ENCODE assay signal across 1 cellular context in genomic region chrX:103628386-103629290, GRCh38.
TF ChIP-seq lines count a peak whose summit lies in the region.

TCEAL1 (plus strand) TSS chrX:103628975; CDS start chrX:103629917, 942 bp downstream.

TF ChIP-seq in HepG2, 621 proteins besides CTCF, POLR2A, EP300 and RAD21 (continued from another document):
- TF ChIP-seq ATF6 (CRISPR knock-in tag; conservative IDR thresholded peaks at IDR 0.05) (no peak), IRF2 (CRISPR knock-in tag; IDR thresholded peaks at IDR 0.05) (no peak), HIC2 (CRISPR knock-in tag; IDR thresholded peaks at IDR 0.05; ENCODE audit: low read depth) (no peak), HES4 (CRISPR knock-in tag; IDR thresholded peaks at IDR 0.05; ENCODE audit: borderline replicate concordance) (no peak), SIN3A (IDR thresholded peaks at IDR 0.05; ENCODE audit: borderline replicate concordance, low read depth, low read length) (peak; percentile 33; the same call in 1 of the 2 replicates), HCFC1 (IDR thresholded peaks at IDR 0.05; ENCODE audit: low read depth, low read length) (no peak), NFE2L1 (CRISPR knock-in tag; IDR thresholded peaks at IDR 0.05; ENCODE audit: borderline replicate concordance) (no peak), SMYD3 (CRISPR knock-in tag; IDR thresholded peaks at IDR 0.05) (0 out of 2 replicates have a peak, but pooled peaks have one; percentile 21), RAD51 (IDR thresholded peaks at IDR 0.05; ENCODE audit: borderline replicate concordance) (peak; percentile 48; the same call in 1 of the 2 replicates), ATF4 (CRISPR knock-in tag; IDR thresholded peaks at IDR 0.05) (no peak), CREB1 (IDR thresholded peaks at IDR 0.05) (peak; percentile 38; the same call in 1 of the 2 replicates), CREB1 (CRISPR knock-in tag; IDR thresholded peaks at IDR 0.05) (no peak), ZNF143 (CRISPR knock-in tag; IDR thresholded peaks at IDR 0.05) (peak; percentile 29; the same call in 1 of the 2 replicates), MEIS2 (CRISPR knock-in tag; IDR thresholded peaks at IDR 0.05) (0 out of 2 replicates have a peak, but pooled peaks have one; percentile 19), ZNF160 (CRISPR knock-in tag; IDR thresholded peaks at IDR 0.05) (no peak), JDP2 (CRISPR knock-in tag; IDR thresholded peaks at IDR 0.05; ENCODE audit: borderline replicate concordance) (no peak), ZNF839 (CRISPR knock-in tag; IDR thresholded peaks at IDR 0.05; ENCODE audit: borderline replicate concordance) (no peak), CHD2 (IDR thresholded peaks at IDR 0.05; ENCODE audit: low read depth, low read length) (no peak), TGIF2 (CRISPR knock-in tag; IDR thresholded peaks at IDR 0.05) (no peak), SOX13 (IDR thresholded peaks at IDR 0.05) (no peak), SOX13 (CRISPR knock-in tag; conservative IDR thresholded peaks at IDR 0.05 in 1 of 2, IDR thresholded peaks at IDR 0.05 in 1 of 2) (0 out of 4 replicates have a peak, but pooled peaks of 1 of the 2 experiments have one; percentile 17), NR0B2 (CRISPR knock-in tag; IDR thresholded peaks at IDR 0.05) (no peak), IRX3 (CRISPR knock-in tag; IDR thresholded peaks at IDR 0.05; ENCODE audit: borderline replicate concordance, low read depth) (no peak), TRIM22 (IDR thresholded peaks at IDR 0.05) (no peak), ZNF280B (CRISPR knock-in tag; IDR thresholded peaks at IDR 0.05; ENCODE audit: borderline replicate concordance) (0 out of 2 replicates have a peak, but pooled peaks have one; percentile 9), HBP1 (CRISPR knock-in tag; IDR thresholded peaks at IDR 0.05; ENCODE audit: low read depth) (no peak), ZNF354B (CRISPR knock-in tag; IDR thresholded peaks at IDR 0.05) (0 out of 2 replicates have a peak, but pooled peaks have one; percentile 35), ARID4A (CRISPR knock-in tag; IDR thresholded peaks at IDR 0.05; ENCODE audit: borderline replicate concordance) (peak; percentile 38; the same call in 1 of the 2 replicates), MAX (IDR thresholded peaks at IDR 0.05) (peak; percentile 41; the same call in 1 of the 2 replicates), ARID3A (IDR thresholded peaks at IDR 0.05; ENCODE audit: low read depth, low read length) (no peak), MZF1 (CRISPR knock-in tag; IDR thresholded peaks at IDR 0.05; ENCODE audit: borderline replicate concordance) (no peak), SOX5 (CRISPR knock-in tag; IDR thresholded peaks at IDR 0.05; ENCODE audit: borderline replicate concordance) (peak; percentile 22; the same call in 1 of the 2 replicates), MYNN (CRISPR knock-in tag; IDR thresholded peaks at IDR 0.05; ENCODE audit: low read depth) (no peak), TARDBP (CRISPR knock-in tag; IDR thresholded peaks at IDR 0.05) (peak; percentile 24; the same call in 1 of the 2 replicates), HNF4A (CRISPR knock-in tag; IDR thresholded peaks at IDR 0.05) (peak; percentile 22; the same call in 1 of the 2 replicates), USF2 (IDR thresholded peaks at IDR 0.05; ENCODE audit: low read depth, low read length) (peak; percentile 88), USF2 (CRISPR knock-in tag; IDR thresholded peaks at IDR 0.05; ENCODE audit: borderline replicate concordance) (peak; percentile 93; the same call in 1 of the 2 replicates), NCOA1 (CRISPR knock-in tag; IDR thresholded peaks at IDR 0.05) (no peak), GLMP (CRISPR knock-in tag; IDR thresholded peaks at IDR 0.05; ENCODE audit: borderline replicate concordance) (no peak), ETV5 (CRISPR knock-in tag; IDR thresholded peaks at IDR 0.05; ENCODE audit: borderline replicate concordance) (no peak), MED1 (CRISPR knock-in tag; IDR thresholded peaks at IDR 0.05) (0 out of 2 replicates have a peak, but pooled peaks have one; percentile 21)
